ENCODE assay signal across 24 cellular contexts in the genomic region with DNA sequence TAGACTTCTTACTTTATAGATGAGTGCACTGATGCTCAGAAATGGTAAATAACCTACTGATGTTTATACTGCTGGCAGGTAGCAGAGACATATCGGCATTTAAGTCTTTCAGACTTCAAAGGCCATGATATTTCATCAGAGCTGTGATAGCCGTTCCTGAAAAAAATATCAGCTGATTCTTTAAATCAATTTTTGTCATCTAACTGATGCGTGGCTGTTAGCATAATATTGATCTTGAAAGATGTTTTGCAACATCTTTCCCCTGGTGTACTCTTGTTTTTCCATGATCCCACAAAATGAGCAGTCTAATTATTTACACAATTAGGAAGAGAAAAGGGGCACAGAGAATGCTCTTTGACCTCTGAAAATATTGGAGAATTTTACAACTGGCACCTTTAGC. TPM values are rescaled to one million over a fixed set of nuclear protein-coding genes. Genes with fewer than 3 reads are reported as not detected.
DNase-seq lines count a peak whose midpoint lies in the region; ATAC-seq, FAIRE-seq and TF ChIP-seq lines count a peak whose summit lies in the region.
"Had no signal": no experiment of that assay in that cellular context is flagged by ENCODE, and none has a peak within 500 bp of the region (broad histone marks: within the 10 kb centered on the region; RNA-seq: fewer than 3 reads in every experiment).

No MANE protein-coding gene starts in this region.

- no peak for TF ChIP-seq POLR2A in A549 (IDR thresholded peaks at IDR 0.05; ENCODE audit: low read length)

- TF ChIP-seq CTCF in A549 (IDR thresholded peaks at IDR 0.05), result no peak
- TF ChIP-seq CTCF in liver (IDR thresholded peaks at IDR 0.05; ENCODE audit: low read depth, low read length, missing input control), result no peak

- no peak for TF ChIP-seq RAD21 in A549 (conservative IDR thresholded peaks at IDR 0.05 in 1 of 2, IDR thresholded peaks at IDR 0.05 in 1 of 2)
- TF ChIP-seq RAD21 in liver (IDR thresholded peaks at IDR 0.05), result peak; percentile 29 to 30

- POLR2A ChIA-PET in A549 (lab: Yijun Ruan, JAX), result no interaction called here
- POLR2A ChIA-PET in CD4-positive, alpha-beta memory T cell (lab: Charles Lee; ENCODE audit: partially characterized antibody), result no interaction called here

- ATAC-seq in A549, result no peak
- ATAC-seq in left lobe of liver, result peak; percentile 61
- ATAC-seq in stimulated activated memory B cell treated with anti-CD40 and anti-IgM and Interleukin-4, amounts not matched to agents 10 μg/mL and 1 μg/mL and 100 μg/mL, for 72 hours, result no peak
- ATAC-seq: CD8-positive, alpha-beta T cell had no signal

- CTCF ChIA-PET in A549 (lab: Yijun Ruan, JAX), result no interaction called here
- CTCF ChIA-PET in CD4-positive, alpha-beta memory T cell (lab: Charles Lee; ENCODE audit: partially characterized antibody), result no interaction called here

- no peaks in the 10 kb centered on the region for H3K36me3 ChIP-seq in liver (ENCODE audit: control insufficient read depth in 4 of 4, insufficient read depth in 3 of 4, low read depth in 1 of 4, low read length in 3 of 4)
- H3K36me3 ChIP-seq in CD4-positive, alpha-beta memory T cell (ENCODE audit: insufficient read depth, low read length), result no peaks in the 10 kb centered on the region
- H3K36me3 ChIP-seq: BE2C, BLaER1 had no signal

- H3K4me3 Mint-ChIP-seq in stimulated activated memory B cell treated with anti-CD40 and anti-IgM and Interleukin-4, amounts not matched to agents 10 μg/mL and 1 μg/mL and 100 μg/mL, for 72 hours, result no peak overlapping the region
- H3K4me3 Mint-ChIP-seq in CD4-positive, alpha-beta memory T cell, result no peak overlapping the region
- H3K4me3 Mint-ChIP-seq: CD14-positive monocyte; CD4-positive, CD25-positive, alpha-beta regulatory T cell; CD8-positive, alpha-beta T cell had no signal

- peak overlapping the region; percentile 33; the same call in 1 of the 3 replicates for H3K4me2 ChIP-seq in A549
- H3K4me2 ChIP-seq: BLaER1 had no signal

- H3K9me3 Mint-ChIP-seq in stimulated activated memory B cell treated with anti-CD40 and anti-IgM and Interleukin-4, amounts not matched to agents 10 μg/mL and 1 μg/mL and 100 μg/mL, for 72 hours, result no peaks in the 10 kb centered on the region
- peaks cover 0 to 4% (median under 1%) of the 10 kb centered on the region in 8 donors for H3K9me3 Mint-ChIP-seq in CD4-positive, alpha-beta memory T cell

- H3K4me3 ChIP-seq in A549 (no peak overlapping the region), liver (ENCODE audit: low read depth in 1 of 3, low read length in 3 of 3) (no peak overlapping the region)
- H3K4me3 ChIP-seq in CD4-positive, alpha-beta memory T cell (ENCODE audit: low read length in 2 of 2), result no peak overlapping the region
- H3K4me3 ChIP-seq: BLaER1 had no signal

- H3K4me1 ChIP-seq in A549, result peaks cover 18% of the 10 kb centered on the region
- H3K4me1 ChIP-seq in liver (ENCODE audit: control insufficient read depth in 4 of 4, insufficient read depth in 4 of 4, low read length in 3 of 4), result peaks cover 0 to 11% (median 4%) of the 10 kb centered on the region in 4 donors
- H3K4me1 ChIP-seq in CD4-positive, alpha-beta memory T cell (ENCODE audit: insufficient read depth, low read length), result no peaks in the 10 kb centered on the region
- H3K4me1 ChIP-seq: BE2C, BLaER1, Caco-2 had no signal

- H3K9me3 ChIP-seq in A549, result no peaks in the 10 kb centered on the region
- no peaks in the 10 kb centered on the region for H3K9me3 ChIP-seq in liver (ENCODE audit: control insufficient read depth in 4 of 4, low read length in 3 of 4)
- H3K9me3 ChIP-seq in CD4-positive, alpha-beta memory T cell (ENCODE audit: control insufficient read depth in 1 of 2, low read length in 2 of 2), result no peaks in the 10 kb centered on the region
- H3K9me3 ChIP-seq: BE2C, BLaER1 had no signal

- H3K27me3 Mint-ChIP-seq in stimulated activated memory B cell treated with anti-CD40 and anti-IgM and Interleukin-4, amounts not matched to agents 10 μg/mL and 1 μg/mL and 100 μg/mL, for 72 hours, result no peaks in the 10 kb centered on the region
- no peaks in the 10 kb centered on the region for H3K27me3 Mint-ChIP-seq in CD4-positive, alpha-beta memory T cell
- H3K27me3 Mint-ChIP-seq: CD4-positive, CD25-positive, alpha-beta regulatory T cell had no signal

- no peaks in the 10 kb centered on the region for H3K36me3 Mint-ChIP-seq in stimulated activated memory B cell treated with anti-CD40 and anti-IgM and Interleukin-4, amounts not matched to agents 10 μg/mL and 1 μg/mL and 100 μg/mL, for 72 hours
- no peaks in the 10 kb centered on the region for H3K36me3 Mint-ChIP-seq in CD4-positive, alpha-beta memory T cell
- H3K36me3 Mint-ChIP-seq: CD14-positive monocyte; CD4-positive, CD25-positive, alpha-beta regulatory T cell; CD8-positive, alpha-beta T cell had no signal

- TF ChIP-seq EP300 in A549 (IDR thresholded peaks at IDR 0.05), result no peak

- no peak overlapping the region for H3K9ac ChIP-seq in liver (ENCODE audit: low read depth in 1 of 2, low read length in 2 of 2)
- H3K9ac ChIP-seq: BLaER1 had no signal

- H3K27ac ChIP-seq in A549 (peak overlapping the region; percentile 20 to 50; a peak in 3 of 6 replicates), liver (ENCODE audit: low read depth in 1 of 2, low read length in 2 of 2) (peak overlapping the region; percentile 52 to 57)
- no peak overlapping the region for H3K27ac ChIP-seq in CD4-positive, alpha-beta memory T cell (ENCODE audit: low read depth, low read length)
- H3K27ac ChIP-seq: 22Rv1, BLaER1 had no signal

- intact Hi-C loops in CD4-positive, alpha-beta memory T cell (cut with micrococcal nuclease), result no loop called here

- H3K27ac Mint-ChIP-seq in stimulated activated memory B cell treated with anti-CD40 and anti-IgM and Interleukin-4, amounts not matched to agents 10 μg/mL and 1 μg/mL and 100 μg/mL, for 72 hours, result no peak overlapping the region
- no peak overlapping the region for H3K27ac Mint-ChIP-seq in CD4-positive, alpha-beta memory T cell
- H3K27ac Mint-ChIP-seq: CD14-positive monocyte; CD4-positive, CD25-positive, alpha-beta regulatory T cell; CD8-positive, alpha-beta T cell had no signal

- 60% methylated on average over 3 of the region's 3 CpGs for WGBS in A549 (ENCODE audit: missing lambda C conversion rate)
- WGBS in liver, result 30% methylated on average over 3 of the region's 3 CpGs

- H3K27me3 ChIP-seq in liver (ENCODE audit: control insufficient read depth in 4 of 4, insufficient read depth in 4 of 4, low read length in 3 of 4), result no peaks in the 10 kb centered on the region
- H3K27me3 ChIP-seq in CD4-positive, alpha-beta memory T cell (ENCODE audit: insufficient read depth, low read length), result no peaks in the 10 kb centered on the region
- H3K27me3 ChIP-seq: BE2C, BLaER1 had no signal

- no peaks in the 10 kb centered on the region for H3K4me1 Mint-ChIP-seq in stimulated activated memory B cell treated with anti-CD40 and anti-IgM and Interleukin-4, amounts not matched to agents 10 μg/mL and 1 μg/mL and 100 μg/mL, for 72 hours
- no peaks in the 10 kb centered on the region for H3K4me1 Mint-ChIP-seq in CD4-positive, alpha-beta memory T cell
- H3K4me1 Mint-ChIP-seq: CD14-positive monocyte; CD4-positive, CD25-positive, alpha-beta regulatory T cell had no signal

- DNase-seq in A549 (ENCODE audit: low read depth in 1 of 2, low spot score in 1 of 2) (no peak), left lobe of liver (ENCODE audit: low spot score) (no peak), SW 1271 (lab: John Stamatoyannopoulos, UW) (no peak)
- DNase-seq in CD4-positive, alpha-beta memory T cell, result no peak
- DNase-seq: ACHN; BE2C; C1 segment of cervical spinal cord; Caco-2; Calu3; CD4-positive, CD25-positive, alpha-beta regulatory T cell; CD8-positive, alpha-beta T cell; DMS79 treated with DMSO at 0.1 percent for 48 hours; GF-D8 had no signal

- FAIRE-seq in A549 (lab: Jason Lieb, UNC), result no peak
- FAIRE-seq: D721Med, G401.6, GM12891, GM19239 had no signal

TF ChIP-seq in A549, 52 proteins besides CTCF, POLR2A, EP300 and RAD21 (continues in another document):
- TF ChIP-seq, protein P1, sequence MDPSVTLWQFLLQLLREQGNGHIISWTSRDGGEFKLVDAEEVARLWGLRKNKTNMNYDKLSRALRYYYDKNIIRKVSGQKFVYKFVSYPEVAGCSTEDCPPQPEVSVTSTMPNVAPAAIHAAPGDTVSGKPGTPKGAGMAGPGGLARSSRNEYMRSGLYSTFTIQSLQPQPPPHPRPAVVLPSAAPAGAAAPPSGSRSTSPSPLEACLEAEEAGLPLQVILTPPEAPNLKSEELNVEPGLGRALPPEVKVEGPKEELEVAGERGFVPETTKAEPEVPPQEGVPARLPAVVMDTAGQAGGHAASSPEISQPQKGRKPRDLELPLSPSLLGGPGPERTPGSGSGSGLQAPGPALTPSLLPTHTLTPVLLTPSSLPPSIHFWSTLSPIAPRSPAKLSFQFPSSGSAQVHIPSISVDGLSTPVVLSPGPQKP (IDR thresholded peaks at IDR 0.05; ENCODE audit: low read depth, low read length), result no peak
- no peak for TF ChIP-seq JUNB (IDR thresholded peaks at IDR 0.05)
- TF ChIP-seq EHF (CRISPR knock-in tag; IDR thresholded peaks at IDR 0.05), result no peak
- no peak for TF ChIP-seq HOXA7 (CRISPR knock-in tag; IDR thresholded peaks at IDR 0.05)
- no peak for TF ChIP-seq NFE2L2 (conservative IDR thresholded peaks at IDR 0.05; ENCODE audit: low read length)
- TF ChIP-seq NR3C1 (IDR thresholded peaks at IDR 0.05), result no peak

TF ChIP-seq in liver, 16 proteins besides CTCF, POLR2A, EP300 and RAD21 (continues in another document):
- peak; percentile 73 for TF ChIP-seq YY1 (IDR thresholded peaks at IDR 0.05)
- no peak for TF ChIP-seq FOXA1 (IDR thresholded peaks at IDR 0.05)
- TF ChIP-seq, protein P2, sequence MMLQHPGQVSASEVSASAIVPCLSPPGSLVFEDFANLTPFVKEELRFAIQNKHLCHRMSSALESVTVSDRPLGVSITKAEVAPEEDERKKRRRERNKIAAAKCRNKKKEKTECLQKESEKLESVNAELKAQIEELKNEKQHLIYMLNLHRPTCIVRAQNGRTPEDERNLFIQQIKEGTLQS (IDR thresholded peaks at IDR 0.05), result peak; percentile 88
- TF ChIP-seq NR2F2 (IDR thresholded peaks at IDR 0.05), result peak; percentile 36
- TF ChIP-seq TAF1 (conservative IDR thresholded peaks at IDR 0.05), result no peak
- peak; percentile 59 to 89 for TF ChIP-seq RXRA (IDR thresholded peaks at IDR 0.05)
- peak; percentile 69 to 87 for TF ChIP-seq HNF4A (conservative IDR thresholded peaks at IDR 0.05)
- TF ChIP-seq FOXA2 (IDR thresholded peaks at IDR 0.05), result no peak
- TF ChIP-seq SP1 (IDR thresholded peaks at IDR 0.05), result peak; percentile 75
- peak in 1 of 2 donors; percentile 21 for TF ChIP-seq GABPA (IDR thresholded peaks at IDR 0.05 in 1 of 2, conservative IDR thresholded peaks at IDR 0.05 in 1 of 2)
- TF ChIP-seq JUND (IDR thresholded peaks at IDR 0.05), result peak; percentile 74 to 79

RNA-seq across cellular contexts. Expression of a gene that starts 1.6 kb away (rescaled TPM):
- 2.0 and 2.4 TPM in 2 replicates for polyA plus RNA-seq in A549 (2011; rRNA removed)
- 0.08 TPM in 2 replicates for polyA plus RNA-seq in A549 (2012; cell fraction: cytosol; rRNA removed)
- 0.16 and 0.38 TPM in 2 replicates for polyA plus RNA-seq in A549 (2012; cell fraction: nucleus; rRNA removed)
- 1.5 to 2.0 TPM (median 1.5 TPM) in 3 replicates for polyA plus RNA-seq in A549 (2017; fragmentation: RNase III; extraction: RNeasy Plus Mini Kit Qiagen cat#74134 plus additional on column Dnase treatment)
- 1.1 and 1.2 TPM in 2 replicates for polyA minus RNA-seq in A549 (2011; rRNA and poly(A)+ RNA removed)
- total RNA-seq in left lobe of liver, result 143 TPM
- total RNA-seq in liver, result 100 to 1,000 TPM; 170 to 218 TPM
- 100 to 1,000 TPM; 118 to 120 TPM for polyA plus RNA-seq in liver
- total RNA-seq in CD4-positive, alpha-beta memory T cell, result not detected
- not detected for polyA plus RNA-seq in CD4-positive, alpha-beta memory T cell
- total RNA-seq: A673; CD4-positive, CD25-positive, alpha-beta regulatory T cell; CD8-positive, alpha-beta T cell had no signal
- polyA plus RNA-seq: AG04450; CD14-positive monocyte; CD4-positive, CD25-positive, alpha-beta regulatory T cell had no signal

Comparison
In these comparisons a context has a peak if more than half of its experiments do, and no peak if none do; other contexts are left out.
1. RNA of a gene that starts 1.6 kb away (total RNA-seq): 170 to 218 TPM in liver and 143 TPM in left lobe of liver (single experiment); not detected in CD4-positive, alpha-beta memory T cell; every median in the first group is over 100 times any median in the second.